In genomic region chr15:85879334-85880163, GRCh38 we compare ENCODE assay signal across 12 cellular contexts.
A peak's percentile ranks its signal among the peaks of the same experiment; 100 is the strongest.
DNase-seq lines count a peak whose midpoint lies in the region; ATAC-seq and TF ChIP-seq lines count a peak whose summit lies in the region.
"Had no signal": no experiment of that assay in that cellular context is flagged by ENCODE, and none has a peak within 500 bp of the region (broad histone marks: within the 10 kb centered on the region; RNA-seq: fewer than 3 reads in every experiment).

No MANE protein-coding gene starts in this region.

- ATAC-seq in HCT116 (no peak), HG02623 (IDR thresholded peaks at IDR 0.05; ENCODE audit: unreplicated experiment) (no peak)
- ATAC-seq: activated CD4-positive, CD25-positive, alpha-beta regulatory T cell treated with anti-CD3 and anti-CD28 coated beads, Interleukin-2, amount 50 U/mL, for 24 hours had no signal

- no peaks in the 10 kb centered on the region for H4K20me1 ChIP-seq in HCT116 (ENCODE audit: insufficient read depth)

- TF ChIP-seq CTCF in HCT116 (IDR thresholded peaks at IDR 0.05 in 2 of 3, conservative IDR thresholded peaks at IDR 0.05 in 1 of 3; ENCODE audit: borderline replicate concordance in 1 of 3, insufficient read depth in 1 of 3, low read depth in 2 of 3, low read length in 2 of 3): no peak
- no peak for TF ChIP-seq CTCF in left ventricle myocardium inferior (IDR thresholded peaks at IDR 0.05; ENCODE audit: borderline replicate concordance)

- H3K4me1 ChIP-seq in HCT116 (ENCODE audit: control insufficient read depth in 1 of 2, insufficient read depth in 2 of 2, low read length in 2 of 2): peaks cover 0 to 9% of the 10 kb centered on the region in 2 experiments; a peak in 2 of 4 replicates
- H3K4me1 ChIP-seq in left ventricle myocardium inferior: no peaks in the 10 kb centered on the region

- no peaks in the 10 kb centered on the region for H3K36me3 ChIP-seq in HCT116 (ENCODE audit: control insufficient read depth in 1 of 2, insufficient read depth in 2 of 2, low read length in 2 of 2)
- H3K36me3 ChIP-seq in left ventricle myocardium inferior: no peaks in the 10 kb centered on the region

- intact Hi-C loops in HCT116 (cut with micrococcal nuclease): no loop called here
- intact Hi-C loops in left ventricle myocardium inferior (cut with micrococcal nuclease): no loop called here

- peak overlapping the region; percentile 28 for H3K4me2 ChIP-seq in HCT116 (ENCODE audit: low read length)

- H3K4me3 ChIP-seq in HCT116 (replicated peaks in 1 of 2; ENCODE audit: low read depth in 1 of 2, low read length in 2 of 2): no peak overlapping the region
- no peak overlapping the region for H3K4me3 ChIP-seq in left ventricle myocardium inferior

- H3K9me2 ChIP-seq in HCT116 (ENCODE audit: insufficient read depth): no peaks in the 10 kb centered on the region

- peak overlapping the region; percentile 16 for H2AFZ ChIP-seq in HCT116 (ENCODE audit: low read depth, low read length, poor library complexity, severe bottlenecking)

- BruUV-seq in HCT116 (replicated peaks; lab: Mats Ljungman, UMichigan): no TSS peak

- CTCF ChIA-PET in HCT116 (lab: Charles Lee): interaction anchor here (0.7 kb wide), 1 partner anchor 21 kb away, joined by 3 read pairs; no protein-coding TSS in a partner anchor

- RAD21 ChIA-PET in HCT116 (lab: Charles Lee; ENCODE audit: low non-redundant PET in 1 of 2, low total read pairs in 2 of 2, uncharacterized antibody in 2 of 2, unreplicated experiment in 2 of 2): interaction anchor here in 1 of 2 experiments (0.6 kb wide), 1 partner anchor 10 kb away, joined by 3 read pairs; no protein-coding TSS in a partner anchor

- POLR2A ChIA-PET in HCT116 (lab: Charles Lee): no interaction called here

- no peak overlapping the region for H3K9ac ChIP-seq in HCT116 (ENCODE audit: low read length)

- no peak overlapping the region for H3K27ac ChIP-seq in HCT116 (ENCODE audit: low read depth, low read length)
- no peak overlapping the region for H3K27ac ChIP-seq in left ventricle myocardium inferior (replicated peaks)

- DNase-seq in COR-L47 (lab: John Stamatoyannopoulos, UW): peak; percentile 5
- DNase-seq in HCT116 (ENCODE audit: low read depth, low spot score): no peak
- DNase-seq in SW480 (ENCODE audit: low spot score): peak; percentile 44
- peak; percentile 96 for DNase-seq in myocyte (ENCODE audit: low read depth)
- DNase-seq in left ventricle myocardium inferior: no peak
- no peak for DNase-seq in activated CD4-positive, alpha-beta T cell treated with anti-CD3 and anti-CD28 coated beads, Interleukin-2, amount 50 U/mL, for 48 hours
- DNase-seq in amniotic stem cell (lab: John Stamatoyannopoulos, UW): no peak
- DNase-seq: CD4-positive, alpha-beta T cell; immature natural killer cell; NCI-H226 had no signal

- TF ChIP-seq POLR2A in HCT116 (IDR thresholded peaks at IDR 0.05; ENCODE audit: borderline replicate concordance, extremely low read depth, insufficient read depth, insufficient read length): no peak

- H3K79me2 ChIP-seq in HCT116 (ENCODE audit: insufficient read depth, low read length): no peaks in the 10 kb centered on the region

- no peaks in the 10 kb centered on the region for H3K9me3 ChIP-seq in HCT116 (ENCODE audit: control insufficient read depth in 1 of 2, insufficient read depth in 1 of 2, low read depth in 1 of 2, low read length in 2 of 2)
- H3K9me3 ChIP-seq in left ventricle myocardium inferior (replicated peaks): no peaks in the 10 kb centered on the region

- H3K27me3 ChIP-seq in HCT116 (ENCODE audit: insufficient read depth, low read length) (peaks cover 19% of the 10 kb centered on the region), left ventricle myocardium inferior (ENCODE audit: low read depth) (peaks cover 77% of the 10 kb centered on the region)

- TF ChIP-seq RAD21 in HCT116 (IDR thresholded peaks at IDR 0.05; ENCODE audit: low read depth): no peak

TF ChIP-seq in HCT116, 20 proteins besides CTCF, POLR2A, EP300 and RAD21:
- TF ChIP-seq REST (IDR thresholded peaks at IDR 0.05; ENCODE audit: low read depth): no peak
- TF ChIP-seq ELF1 (IDR thresholded peaks at IDR 0.05; ENCODE audit: borderline replicate concordance, low read depth): no peak
- TF ChIP-seq EGR1 (IDR thresholded peaks at IDR 0.05; ENCODE audit: low read depth): no peak

Comparison
In these comparisons a context has a peak if more than half of its experiments do, and no peak if none do; other contexts are left out.
1. DNase-seq: peak in COR-L47 (single experiment), SW480 (single experiment) and myocyte (single experiment); none in HCT116 (single experiment), left ventricle myocardium inferior (single experiment), activated CD4-positive, alpha-beta T cell treated with anti-CD3 and anti-CD28 coated beads, Interleukin-2, amount 50 U/mL, for 48 hours (0 of 2) and amniotic stem cell (single experiment).